ENCODE assay signal across 10 cellular contexts in the genomic region with DNA sequence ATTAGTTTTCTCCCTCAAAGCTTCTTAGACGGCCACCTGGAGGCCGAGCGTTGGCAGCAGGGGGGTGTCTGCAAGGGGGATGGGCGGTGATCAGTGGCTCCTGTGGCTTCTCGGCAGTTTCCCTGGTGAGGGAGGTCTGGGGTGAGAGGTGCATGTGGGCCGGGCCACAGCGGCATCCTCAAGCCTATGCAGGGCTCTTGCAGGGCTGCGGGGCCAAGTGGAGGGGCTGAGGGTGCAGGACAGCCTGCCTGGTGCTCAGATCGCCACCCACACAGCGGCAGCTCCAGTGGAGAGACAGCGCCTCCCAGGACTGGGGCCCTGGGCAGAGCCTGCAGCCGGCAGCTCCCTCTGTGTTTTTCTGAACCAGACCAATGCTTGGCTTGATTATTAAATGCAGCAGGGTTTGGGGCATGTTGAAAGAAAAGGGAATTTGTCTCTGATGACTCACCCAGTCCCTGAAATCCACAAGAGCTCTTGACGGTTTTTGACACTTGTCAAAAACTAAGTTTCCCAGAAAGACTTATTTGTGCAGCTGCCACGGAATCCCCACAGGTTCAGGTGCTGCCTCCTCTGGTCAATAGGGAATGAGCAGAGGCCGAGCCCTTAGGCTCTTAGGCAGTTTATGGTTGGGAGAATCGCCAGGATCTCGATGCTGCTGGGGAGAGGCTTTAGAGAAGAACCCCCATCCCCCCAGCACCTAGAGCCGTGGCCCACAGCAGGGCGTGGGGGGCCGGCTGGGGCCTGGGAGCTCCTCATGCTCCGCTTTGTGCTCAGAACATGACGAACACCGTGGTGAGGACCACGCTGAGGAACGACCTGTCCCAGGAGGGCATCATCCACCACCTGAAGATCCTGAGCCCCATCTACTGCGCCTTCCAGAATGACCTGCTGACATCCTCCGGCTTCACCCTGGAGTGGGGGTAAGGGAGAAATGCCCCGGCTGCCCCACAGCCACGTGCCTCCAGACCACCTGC. TPM values are rescaled to one million over a fixed set of nuclear protein-coding genes. Genes with fewer than 3 reads are reported as not detected.
DNase-seq lines count a peak whose midpoint lies in the region; ATAC-seq and TF ChIP-seq lines count a peak whose summit lies in the region.
"Had no signal": no experiment of that assay in that cellular context is flagged by ENCODE, and none has a peak within 500 bp of the region (broad histone marks: within the 10 kb centered on the region; RNA-seq: fewer than 3 reads in every experiment).

No MANE protein-coding gene starts in this region.

- intact Hi-C loops in mucosa of descending colon (cut with DNase I, micrococcal nuclease) = no loop called here

- peaks cover 11% of the 10 kb centered on the region for H3K27me3 Mint-ChIP-seq in T-helper 2 cell treated with Interferon-gamma antibody and Interleukin-4, amounts not matched to agents 5 μg/mL and 100 μg/mL, for 36 hours (ENCODE audit: low read depth)

- DNase-seq in DND-41 (peak; percentile 84), MG63 (peak; percentile 43), amniotic epithelial cell (ENCODE audit: low read depth) (peak; percentile 56), mucosa of descending colon (no peak), GM13976 (ENCODE audit: low spot score) (no peak), right atrium auricular region (ENCODE audit: low spot score) (no peak)
- DNase-seq in T-helper 2 cell treated with Interferon-gamma antibody and Interleukin-4, amounts not matched to agents 5 μg/mL and 100 μg/mL, for 36 hours (ENCODE audit: low spot score) = no peak
- DNase-seq in activated CD4-positive, alpha-beta T cell treated with anti-CD3 and anti-CD28 coated beads for 4 hours = no peak

- H3K27ac ChIP-seq in DND-41 (ENCODE audit: low read length) (peak overlapping the region; percentile 69; the same call in 1 of the 2 replicates), right atrium auricular region (no peak overlapping the region)

- H3K9me3 ChIP-seq in DND-41 (ENCODE audit: insufficient read depth, low read length, severe bottlenecking) (no peaks in the 10 kb centered on the region), MG63 (no peaks in the 10 kb centered on the region), mucosa of descending colon (no peaks in the 10 kb centered on the region), right atrium auricular region (no peaks in the 10 kb centered on the region)

- TF ChIP-seq CTCF in DND-41 (IDR thresholded peaks at IDR 0.05; ENCODE audit: borderline replicate concordance, extremely low read depth, low read length, poor library complexity, severe bottlenecking) = no peak
- no peak for TF ChIP-seq CTCF in mucosa of descending colon (IDR thresholded peaks at IDR 0.05)
- TF ChIP-seq CTCF in GM13976 (IDR thresholded peaks at IDR 0.05; ENCODE audit: borderline replicate concordance, control extremely low read depth, extremely low read depth, insufficient read depth, missing control alignments) = no peak
- TF ChIP-seq CTCF in right atrium auricular region (IDR thresholded peaks at IDR 0.05) = no peak

- in situ Hi-C loops in GM13976 (cut with MboI; ENCODE audit: low sequenced_read_pairs, unreplicated experiment) = no loop called here

- H3K9me3 Mint-ChIP-seq in T-helper 2 cell treated with Interferon-gamma antibody and Interleukin-4, amounts not matched to agents 5 μg/mL and 100 μg/mL, for 36 hours = no peaks in the 10 kb centered on the region

- H3K4me3 Mint-ChIP-seq in T-helper 2 cell treated with Interferon-gamma antibody and Interleukin-4, amounts not matched to agents 5 μg/mL and 100 μg/mL, for 36 hours = no peak overlapping the region

- H3K9ac ChIP-seq in DND-41 (ENCODE audit: low read depth, low read length) = peak overlapping the region; percentile 26; the same call in 1 of the 2 replicates

- H3K27me3 ChIP-seq in DND-41 (ENCODE audit: insufficient read depth, low read length, poor library complexity) = no peaks in the 10 kb centered on the region
- no peaks in the 10 kb centered on the region; the same call in 1 of the 2 replicates for H3K27me3 ChIP-seq in MG63
- H3K27me3 ChIP-seq in right atrium auricular region = no peaks in the 10 kb centered on the region

- no peak overlapping the region for H2AFZ ChIP-seq in DND-41 (ENCODE audit: low read depth, low read length)

- H3K36me3 ChIP-seq in DND-41 (ENCODE audit: insufficient read depth, low read length) (no peaks in the 10 kb centered on the region), MG63 (no peaks in the 10 kb centered on the region), mucosa of descending colon (ENCODE audit: low read depth) (no peaks in the 10 kb centered on the region), right atrium auricular region (no peaks in the 10 kb centered on the region)

- no peaks in the 10 kb centered on the region for H3K79me2 ChIP-seq in DND-41 (ENCODE audit: insufficient read depth, low read length)

- H3K4me3 ChIP-seq in DND-41 (ENCODE audit: low read depth in 1 of 2, low read length in 2 of 2) = no peak overlapping the region
- no peak overlapping the region for H3K4me3 ChIP-seq in MG63
- H3K4me3 ChIP-seq in mucosa of descending colon = no peak overlapping the region
- no peak overlapping the region for H3K4me3 ChIP-seq in right atrium auricular region

- no peak overlapping the region for H3K27ac Mint-ChIP-seq in T-helper 2 cell treated with Interferon-gamma antibody and Interleukin-4, amounts not matched to agents 5 μg/mL and 100 μg/mL, for 36 hours

- ATAC-seq in DND-41 (ENCODE audit: insufficient read depth, low read depth) = peak; percentile 68
- peak; percentile 35 for ATAC-seq in mucosa of descending colon

- peaks cover 4% of the 10 kb centered on the region for H3K4me1 Mint-ChIP-seq in T-helper 2 cell treated with Interferon-gamma antibody and Interleukin-4, amounts not matched to agents 5 μg/mL and 100 μg/mL, for 36 hours (ENCODE audit: low read depth)

- H4K20me1 ChIP-seq in DND-41 (ENCODE audit: insufficient read depth, low read length) = no peaks in the 10 kb centered on the region

- no peak overlapping the region for H3K4me2 ChIP-seq in DND-41 (ENCODE audit: insufficient read depth, low read length)

- no peaks in the 10 kb centered on the region for H3K36me3 Mint-ChIP-seq in T-helper 2 cell treated with Interferon-gamma antibody and Interleukin-4, amounts not matched to agents 5 μg/mL and 100 μg/mL, for 36 hours (ENCODE audit: low read depth)

- peaks cover 80% of the 10 kb centered on the region for H3K4me1 ChIP-seq in DND-41 (ENCODE audit: insufficient read depth, low read length)
- no peaks in the 10 kb centered on the region for H3K4me1 ChIP-seq in mucosa of descending colon (ENCODE audit: low read depth)
- no peaks in the 10 kb centered on the region for H3K4me1 ChIP-seq in right atrium auricular region

RNA-seq across cellular contexts. Expression of a gene that starts 54.7 kb away (rescaled TPM):
- not detected in 2 replicates for total RNA-seq in MG63 (2014; rRNA removed; shearing (Covaris generic); ENCODE audit: low replicate concordance)
- total RNA-seq in mucosa of descending colon (under 1 TPM; 0.14 to 0.90 (median 0.16) TPM), right atrium auricular region (not detected)
- total RNA-seq: cardiac septum, SK-MEL-5 had no signal

Comparison
In these comparisons a context has a peak if more than half of its experiments do, and no peak if none do; other contexts are left out.
1. DNase-seq: peak in DND-41 (single experiment), MG63 (single experiment) and amniotic epithelial cell (single experiment); none in mucosa of descending colon (0 of 3), GM13976 (single experiment), T-helper 2 cell treated with Interferon-gamma antibody and Interleukin-4, amounts not matched to agents 5 μg/mL and 100 μg/mL, for 36 hours (single experiment), activated CD4-positive, alpha-beta T cell treated with anti-CD3 and anti-CD28 coated beads for 4 hours (0 of 2) and right atrium auricular region (single experiment).